Comparison of ENCODE assay signal across 20 cellular contexts in genomic region chr7:129946282-129946681, GRCh38. TPM values are rescaled to one million over a fixed set of nuclear protein-coding genes. Genes with fewer than 3 reads are reported as not detected.
A peak's percentile ranks its signal among the peaks of the same experiment; 100 is the strongest.
DNase-seq lines count a peak whose midpoint lies in the region; ATAC-seq, FAIRE-seq and TF ChIP-seq lines count a peak whose summit lies in the region.
"Had no signal": no experiment of that assay in that cellular context is flagged by ENCODE, and none has a peak within 500 bp of the region (broad histone marks: within the 10 kb centered on the region; RNA-seq: fewer than 3 reads in every experiment).

No MANE protein-coding gene starts in this region.

- H3F3A ChIP-seq in GM23338 (replicated peaks; ENCODE audit: low read depth), result 0 out of 2 replicates have a peak, but pooled peaks cover 4% of the 10 kb centered on the region
- peaks cover 51% of the 10 kb centered on the region for H3F3A ChIP-seq in PC-9 (ENCODE audit: insufficient read depth, low read depth)

- H3K36me3 ChIP-seq in GM23338 (ENCODE audit: insufficient read depth), result peaks cover 4% of the 10 kb centered on the region; the same call in 1 of the 2 replicates
- peaks cover 5% of the 10 kb centered on the region for H3K36me3 ChIP-seq in PC-9 (ENCODE audit: low read depth)
- no peaks in the 10 kb centered on the region for H3K36me3 ChIP-seq in kidney (ENCODE audit: control insufficient read depth in 1 of 2, insufficient read depth in 2 of 2, low read length in 2 of 2)
- H3K36me3 ChIP-seq in trophoblast cell (ENCODE audit: control insufficient read depth in 1 of 2, insufficient read depth in 2 of 2, low read length in 2 of 2), result peaks cover 7% of the 10 kb centered on the region in 2 experiments
- H3K36me3 ChIP-seq in neuronal stem cell (replicated peaks in 1 of 2; ENCODE audit: control insufficient read depth in 2 of 2, insufficient read depth in 2 of 2, low read length in 2 of 2), result peaks cover 2 to 43% of the 10 kb centered on the region in 2 donors
- H3K36me3 ChIP-seq: Peyer's patch had no signal

- H3K4me1 ChIP-seq in GM23338 (ENCODE audit: insufficient read depth) (peaks cover 18% of the 10 kb centered on the region), PC-9 (replicated peaks; ENCODE audit: insufficient read depth) (peaks cover 38% of the 10 kb centered on the region), kidney (ENCODE audit: control insufficient read depth in 1 of 2, insufficient read depth in 1 of 2, low read depth in 1 of 2, low read length in 2 of 2) (peaks cover 15 to 30% of the 10 kb centered on the region in 2 donors), trophoblast cell (ENCODE audit: control insufficient read depth in 1 of 2, insufficient read depth in 2 of 2, low read length in 2 of 2) (peaks cover 4 to 8% of the 10 kb centered on the region in 2 experiments), neuronal stem cell (ENCODE audit: control insufficient read depth in 2 of 2, insufficient read depth in 1 of 2, low read depth in 1 of 2, low read length in 2 of 2) (peaks cover 0 to 7% of the 10 kb centered on the region in 2 donors)

- H2BK15ac ChIP-seq in neuronal stem cell (ENCODE audit: low read length), result no peak overlapping the region

- H2BK120ac ChIP-seq in trophoblast cell (ENCODE audit: insufficient read depth, low read length, poor library complexity), result no peak overlapping the region
- H2BK120ac ChIP-seq in neuronal stem cell (ENCODE audit: low read depth, low read length), result no peak overlapping the region

- H3K4ac ChIP-seq in trophoblast cell (ENCODE audit: low read depth, low read length) (peak overlapping the region; percentile 56), neuronal stem cell (ENCODE audit: low read length) (no peak overlapping the region)

- no peak overlapping the region for H3K4me3 ChIP-seq in GM23338
- no peak overlapping the region for H3K4me3 ChIP-seq in PC-9
- H3K4me3 ChIP-seq in kidney (ENCODE audit: low read length in 2 of 2), result no peak overlapping the region
- H3K4me3 ChIP-seq in trophoblast cell (ENCODE audit: low read depth, low read length), result no peak overlapping the region
- H3K4me3 ChIP-seq in neuronal stem cell (ENCODE audit: low read length in 2 of 2), result no peak overlapping the region
- H3K4me3 ChIP-seq: Peyer's patch, SK-N-MC had no signal

- TF ChIP-seq CTCF in GM23338 (conservative IDR thresholded peaks at IDR 0.05; ENCODE audit: low read depth in 2 of 2) (no peak), PC-9 (conservative IDR thresholded peaks at IDR 0.05) (no peak), kidney (IDR thresholded peaks at IDR 0.05; ENCODE audit: borderline replicate concordance, extremely low read depth, insufficient read depth) (no peak)

- H2BK12ac ChIP-seq in trophoblast cell (ENCODE audit: low read length), result no peak overlapping the region
- H2BK12ac ChIP-seq in neuronal stem cell (ENCODE audit: low read length), result no peak overlapping the region

- H3K18ac ChIP-seq in trophoblast cell (ENCODE audit: low read length) (no peak overlapping the region), neuronal stem cell (ENCODE audit: low read length) (no peak overlapping the region)

- no peaks in the 10 kb centered on the region for H3K9me2 ChIP-seq in GM23338 (ENCODE audit: insufficient read depth)
- H3K9me2 ChIP-seq in PC-9 (ENCODE audit: insufficient read depth), result no peaks in the 10 kb centered on the region

- ATAC-seq in GM23338 (no peak), T-cell (replicated peaks in 1 of 4) (no peak), HG03025 (IDR thresholded peaks at IDR 0.05; ENCODE audit: low FRiP score, unreplicated experiment) (no peak)

- H3K9me3 Mint-ChIP-seq in GM23338 (peaks cover 3% of the 10 kb centered on the region; the same call in 1 of the 3 replicates), T-cell (no peaks in the 10 kb centered on the region)

- no TSS peak for BruUV-seq in PC-9 (replicated peaks; lab: Mats Ljungman, UMichigan)

- no peak overlapping the region for H4K12ac ChIP-seq in trophoblast cell (ENCODE audit: low read depth, low read length)

- no peak overlapping the region for H3K4me3 Mint-ChIP-seq in GM23338
- no peak overlapping the region for H3K4me3 Mint-ChIP-seq in T-cell

- H3K14ac ChIP-seq in trophoblast cell (ENCODE audit: low read length) (no peak overlapping the region), neuronal stem cell (ENCODE audit: low read length) (no peak overlapping the region)

- FAIRE-seq in kidney (lab: Jason Lieb, UNC), result no peak
- FAIRE-seq: GM19239, H54 had no signal

- peaks cover 18% of the 10 kb centered on the region for H3K4me1 Mint-ChIP-seq in GM23338
- peaks cover 24 to 31% (median 27%) of the 10 kb centered on the region in 3 donors for H3K4me1 Mint-ChIP-seq in T-cell

- H4K91ac ChIP-seq in trophoblast cell (ENCODE audit: low read depth, low read length) (no peak overlapping the region), neuronal stem cell (ENCODE audit: low read depth, low read length, poor library complexity) (no peak overlapping the region)

- peaks cover 84% of the 10 kb centered on the region for H3K79me2 ChIP-seq in GM23338 (replicated peaks; ENCODE audit: insufficient read depth)
- peaks cover 93% of the 10 kb centered on the region for H3K79me2 ChIP-seq in PC-9 (ENCODE audit: low read depth)
- H3K79me2 ChIP-seq in trophoblast cell (ENCODE audit: control insufficient read depth, insufficient read depth, low read length, poor library complexity), result peaks cover 12% of the 10 kb centered on the region

- H3K27ac ChIP-seq in GM23338 (ENCODE audit: low read depth) (no peak overlapping the region), PC-9 (no peak overlapping the region), kidney (ENCODE audit: low read depth in 2 of 2, low read length in 2 of 2) (no peak overlapping the region), trophoblast cell (ENCODE audit: low read depth, low read length) (no peak overlapping the region), neuronal stem cell (replicated peaks; ENCODE audit: low read length) (no peak overlapping the region)
- H3K27ac ChIP-seq: Peyer's patch, SK-N-MC had no signal

- POLR2A ChIA-PET in PC-9 (lab: Charles Lee; ENCODE audit: unreplicated experiment), result no interaction called here
- POLR2A ChIA-PET in T-cell (lab: Charles Lee), result interaction anchor here in 1 of 2 donors (0.6 to 0.7 kb wide), 2 partner anchors 13 to 1471 kb away, joined by 3 to 4 read pairs; no protein-coding TSS in a partner anchor

- intact Hi-C loops in PC-9 (cut with micrococcal nuclease; ENCODE audit: unreplicated experiment), result loop anchor here (5.0 kb wide), 2 partner anchors 99 to 164 kb away; no protein-coding TSS in a partner anchor
- intact Hi-C loops in kidney (cut with DNase I), result no loop called here

- H2BK5ac ChIP-seq in trophoblast cell (ENCODE audit: low read depth, low read length, poor library complexity), result no peak overlapping the region
- no peak overlapping the region for H2BK5ac ChIP-seq in neuronal stem cell (ENCODE audit: low read length)

- H3K9ac ChIP-seq in kidney (ENCODE audit: low read length in 2 of 2) (no peak overlapping the region), trophoblast cell (ENCODE audit: low read length) (no peak overlapping the region), neuronal stem cell (ENCODE audit: low read depth, low read length, poor library complexity) (no peak overlapping the region)

- no peak overlapping the region for H4K8ac ChIP-seq in trophoblast cell (ENCODE audit: low read depth, low read length)
- no peak overlapping the region for H4K8ac ChIP-seq in neuronal stem cell (ENCODE audit: low read depth, low read length)

- peak overlapping the region; percentile 35 for H3K27ac Mint-ChIP-seq in GM23338
- no peak overlapping the region for H3K27ac Mint-ChIP-seq in T-cell

- no CpG with 5 or more reads among the region's 5 CpGs for WGBS in trophoblast cell (ENCODE audit: extremely low coverage, insufficient coverage, insufficient read length)
- no CpG with 5 or more reads among the region's 5 CpGs for WGBS in neuronal stem cell (ENCODE audit: extremely low coverage in 2 of 2, insufficient read length in 2 of 2, insufficient replicate concordance in 1 of 2), 2 donors

- H3K23ac ChIP-seq in trophoblast cell (ENCODE audit: low read length), result no peak overlapping the region
- no peak overlapping the region for H3K23ac ChIP-seq in neuronal stem cell (ENCODE audit: low read depth, low read length, poor library complexity)

- no peak overlapping the region for H2AK5ac ChIP-seq in trophoblast cell (ENCODE audit: low read length)
- H2AK5ac ChIP-seq in neuronal stem cell (ENCODE audit: low read depth, low read length), result no peak overlapping the region

- no peak overlapping the region for H2AFZ ChIP-seq in GM23338
- no peak overlapping the region for H2AFZ ChIP-seq in PC-9
- no peak overlapping the region for H2AFZ ChIP-seq in trophoblast cell (ENCODE audit: insufficient read depth, low read length, poor library complexity)
- H2AFZ ChIP-seq in neuronal stem cell (ENCODE audit: low read length), result no peak overlapping the region

- H3K27me3 ChIP-seq in GM23338 (ENCODE audit: insufficient read depth), result no peaks in the 10 kb centered on the region
- no peaks in the 10 kb centered on the region for H3K27me3 ChIP-seq in PC-9 (ENCODE audit: insufficient read depth, low read depth)
- no peaks in the 10 kb centered on the region for H3K27me3 ChIP-seq in trophoblast cell (ENCODE audit: insufficient read depth, low read length)
- H3K27me3 ChIP-seq in neuronal stem cell (ENCODE audit: control insufficient read depth in 3 of 3, insufficient read depth in 3 of 3, low read depth in 1 of 3, low read length in 3 of 3), result no peaks in the 10 kb centered on the region
- H3K27me3 ChIP-seq: Peyer's patch had no signal

- no peak overlapping the region for H3K4me2 ChIP-seq in GM23338
- peak overlapping the region; percentile 99; the same call in 1 of the 2 replicates for H3K4me2 ChIP-seq in PC-9
- H3K4me2 ChIP-seq in trophoblast cell (ENCODE audit: low read length), result no peak overlapping the region
- no peak overlapping the region for H3K4me2 ChIP-seq in neuronal stem cell (ENCODE audit: insufficient read depth, low read length, poor library complexity, severe bottlenecking)

- CTCF ChIA-PET in PC-9 (lab: Charles Lee) (no interaction called here), T-cell (lab: Charles Lee) (no interaction called here)

- H3K79me1 ChIP-seq in trophoblast cell (ENCODE audit: low read length) (peaks cover 11% of the 10 kb centered on the region), neuronal stem cell (ENCODE audit: low read depth, low read length) (peaks cover 3% of the 10 kb centered on the region)

- peaks cover 35% of the 10 kb centered on the region for H3K36me3 Mint-ChIP-seq in GM23338 (ENCODE audit: low read depth)
- peaks cover 18% of the 10 kb centered on the region for H3K36me3 Mint-ChIP-seq in T-cell

- H4K20me1 ChIP-seq in GM23338 (replicated peaks; ENCODE audit: insufficient read depth) (0 out of 2 replicates have a peak, but pooled peaks cover 16% of the 10 kb centered on the region), PC-9 (ENCODE audit: insufficient read depth) (peaks cover 38% of the 10 kb centered on the region)

- H3K27me3 Mint-ChIP-seq in GM23338 (ENCODE audit: insufficient read depth, low read depth, poor library complexity) (no peaks in the 10 kb centered on the region), T-cell (no peaks in the 10 kb centered on the region)

- DNase-seq in GM23338 (ENCODE audit: low spot score) (no peak), PC-9 (no peak), kidney (peak; percentile 12), trophoblast cell (no peak), midbrain (lab: John Stamatoyannopoulos, UW) (no peak), neuronal stem cell (ENCODE audit: low spot score) (no peak), T-cell (no peak)
- DNase-seq: Calu3, DND-41, IMR-90, KG1, MM.1S, NCI-H2029 treated with DMSO at 0.1 percent for 48 hours, NCI-H526 treated with DMSO at 0.1 percent for 48 hours, SIG-M5 had no signal

- H3K9me3 ChIP-seq in PC-9 (ENCODE audit: insufficient read depth, low read depth), result no peaks in the 10 kb centered on the region
- no peaks in the 10 kb centered on the region for H3K9me3 ChIP-seq in kidney (ENCODE audit: control insufficient read depth in 1 of 2, low read length in 2 of 2)
- no peaks in the 10 kb centered on the region for H3K9me3 ChIP-seq in trophoblast cell (ENCODE audit: insufficient read depth, low read depth, low read length)
- H3K9me3 ChIP-seq in neuronal stem cell (replicated peaks in 1 of 2; ENCODE audit: control insufficient read depth in 2 of 2, insufficient read depth in 1 of 2, low read depth in 1 of 2, low read length in 2 of 2), result peaks cover 2 to 14% of the 10 kb centered on the region in 2 donors
- H3K9me3 ChIP-seq: Peyer's patch had no signal

RNA-seq across cellular contexts. Expression of gene UBE2H, which starts 6.5 kb away (rescaled TPM):
- total RNA-seq in GM23338 (2014; rRNA removed; shearing (Covaris generic)), result 86.5 and 107 TPM in 2 replicates
- polyA plus RNA-seq in GM23338 (2016; fragmentation: Nextera tagmentation; extraction: Ambion mirVana) (37.2 and 40.8 TPM in 2 replicates), kidney (ENCODE audit: insufficient read depth, low read depth, low replicate concordance) (40.6 TPM)
- total RNA-seq in PC-9 (2021) (211 TPM in 2 replicates), kidney (107 TPM), T-cell (10 to 100 TPM; 37.5 to 63.8 (median 50.1) TPM)
- 125 and 132 TPM in 2 replicates for polyA plus RNA-seq in trophoblast cell (2013)
- 114 TPM for polyA plus RNA-seq in neuronal stem cell (2013, experiment 1 of 2)
- polyA plus RNA-seq in neuronal stem cell (2013, experiment 2 of 2), result 116 TPM
